Comparison of ENCODE assay signal across 30 cellular contexts in genomic region chr3:69833591-69833990, GRCh38.
"Had no signal": no experiment of that assay in that cellular context is flagged by ENCODE, and none has a peak within 500 bp of the region (broad histone marks: within the 10 kb centered on the region; RNA-seq: fewer than 3 reads in every experiment).

No MANE protein-coding gene starts in this region.

- H3K27me3 ChIP-seq: ascending aorta, breast epithelium, cardiac muscle cell, colonic mucosa, esophagus squamous epithelium, gastroesophageal sphincter had no signal

- DNase-seq: activated B cell treated with CpG ODN at 0.5 μM for 24 hours; activated CD4-positive, alpha-beta T cell treated with anti-CD3 and anti-CD28 coated beads for 48 hours; activated CD4-positive, alpha-beta T cell treated with anti-CD3 and anti-CD28 coated beads, Interleukin-2, amount 50 U/mL, for 1 hour; activated CD4-positive, alpha-beta T cell treated with anti-CD3 and anti-CD28 coated beads, Interleukin-2, amount 50 U/mL, for 48 hours; activated CD8-positive, alpha-beta memory T cell treated with anti-CD3 and anti-CD28 coated beads for 24 hours; activated CD8-positive, alpha-beta T cell treated with anti-CD3 and anti-CD28 coated beads for 36 hours; activated gamma-delta T cell; activated naive CD4-positive, alpha-beta T cell; activated naive CD4-positive, alpha-beta T cell treated with anti-CD3 and anti-CD28 coated beads, Interleukin-2, amount 10 ng/mL, durations not matched to agents 7 days and 5 days; activated naive CD8-positive, alpha-beta T cell treated with anti-CD3 and anti-CD28 coated beads, Interleukin-2, amount 10 ng/mL, durations not matched to agents 7 days and 5 days; activated T-cell treated with anti-CD3 and anti-CD28 coated beads, Interleukin-2, amount 50 U/mL, for 24 hours; activated T-cell treated with anti-CD3 and anti-CD28 coated beads, Interleukin-2, amount 50 U/mL, for 72 hours; central memory CD4-positive, alpha-beta T cell; cerebellar nuclear complex; colonic mucosa; effector CD8-positive, alpha-beta T cell; esophagus squamous epithelium; foreskin melanocyte; head of caudate nucleus; T-helper 2 cell; WERI-Rb-1 had no signal

- H3K4me3 ChIP-seq: ascending aorta, breast epithelium, cardiac muscle cell, colonic mucosa, esophagus squamous epithelium, gastroesophageal sphincter had no signal

- H3K9me3 ChIP-seq: breast epithelium, colonic mucosa had no signal

- H3K27ac ChIP-seq: ascending aorta, breast epithelium, cardiac muscle cell, colonic mucosa, epithelial cell of prostate, esophagus squamous epithelium, gastroesophageal sphincter, WERI-Rb-1 had no signal

- H3K4me1 ChIP-seq: colonic mucosa had no signal

- H3K36me3 ChIP-seq: ascending aorta, breast epithelium, cardiac muscle cell, colonic mucosa, esophagus squamous epithelium, gastroesophageal sphincter, WERI-Rb-1 had no signal

- ATAC-seq: activated CD4-positive, CD25-positive, alpha-beta regulatory T cell treated with anti-CD3 and anti-CD28 coated beads, Interleukin-2, amount 50 U/mL, for 24 hours; activated CD8-positive, alpha-beta T cell treated with anti-CD3 and anti-CD28 coated beads for 36 hours; activated naive CD4-positive, alpha-beta T cell treated with anti-CD3 and anti-CD28 coated beads, Interleukin-2, amount 50 U/mL, for 72 hours; activated T-cell treated with anti-CD3 and anti-CD28 coated beads, Interleukin-2, amount 50 U/mL, for 72 hours; gastroesophageal sphincter had no signal

- FAIRE-seq: endometrium, endothelial cell of umbilical vein had no signal
